8 cellular contexts compared by ENCODE assay signal in the genomic region with DNA sequence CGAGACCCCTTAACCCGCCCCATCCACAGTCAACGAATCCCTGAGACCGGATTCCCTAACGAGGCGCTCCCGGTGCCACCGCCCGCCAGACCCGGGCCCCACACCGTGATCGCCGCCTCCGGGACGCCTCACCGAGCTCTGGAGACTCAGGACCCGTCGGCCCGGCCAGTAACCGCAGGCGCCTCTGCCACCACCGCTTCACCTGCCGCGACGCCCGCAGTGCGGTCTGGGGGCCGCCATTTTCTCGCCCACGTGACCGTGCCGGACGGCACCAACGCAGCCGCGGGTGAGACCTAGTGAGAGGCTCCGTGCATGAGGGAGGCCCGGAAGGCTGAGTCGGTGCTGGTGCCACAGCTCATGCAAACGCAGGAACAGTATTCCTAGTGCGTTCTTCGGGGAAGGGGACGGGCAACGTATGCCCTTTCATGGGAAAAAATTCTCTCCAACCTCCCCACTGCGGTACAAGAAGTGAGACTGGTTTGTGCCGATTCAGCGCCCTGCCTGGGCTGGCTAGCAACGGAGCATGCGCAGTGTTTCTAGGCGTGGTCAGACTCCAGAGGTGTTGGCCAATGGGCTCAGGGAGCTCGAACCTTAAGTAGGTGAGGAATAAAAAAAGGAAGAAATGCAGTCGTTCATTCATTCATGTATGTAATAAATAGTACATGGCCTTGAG. TPM values are rescaled to one million over a fixed set of nuclear protein-coding genes. Genes with fewer than 3 reads are reported as not detected.
A peak's percentile ranks its signal among the peaks of the same experiment; 100 is the strongest.
DNase-seq lines count a peak whose midpoint lies in the region; ATAC-seq, FAIRE-seq and TF ChIP-seq lines count a peak whose summit lies in the region.

A gene with protein sequence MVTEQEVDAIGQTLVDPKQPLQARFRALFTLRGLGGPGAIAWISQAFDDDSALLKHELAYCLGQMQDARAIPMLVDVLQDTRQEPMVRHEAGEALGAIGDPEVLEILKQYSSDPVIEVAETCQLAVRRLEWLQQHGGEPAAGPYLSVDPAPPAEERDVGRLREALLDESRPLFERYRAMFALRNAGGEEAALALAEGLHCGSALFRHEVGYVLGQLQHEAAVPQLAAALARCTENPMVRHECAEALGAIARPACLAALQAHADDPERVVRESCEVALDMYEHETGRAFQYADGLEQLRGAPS (minus strand): TSS at position 246 of the 673 bp plus-strand sequence. CDS start 3,860 bp downstream, outside the sequence.

- peak within 1 kb of the TSS; percentile 100 for H3K4ac ChIP-seq in IMR-90 (ENCODE audit: low read depth, low read length)

- H3K4me1 ChIP-seq in IMR-90 (ENCODE audit: control insufficient read depth, insufficient read depth, low read length) (no peaks in the 10 kb centered on the region), mononuclear cell (ENCODE audit: insufficient read depth, low read length) (peaks cover 27% of the 10 kb centered on the region)

- peaks cover 8% of the 10 kb centered on the region for H3K36me3 ChIP-seq in IMR-90 (ENCODE audit: control insufficient read depth, insufficient read depth, low read length)

- no TSS peak for BruUV-seq in IMR-90 (replicated peaks; lab: Mats Ljungman, UMichigan)

- H4K5ac ChIP-seq in IMR-90 (ENCODE audit: low read depth, low read length): peak within 1 kb of the TSS; percentile 94

- dilution Hi-C loops in IMR-90 (cut with HindIII; ENCODE audit: low sequenced_read_pairs, unreplicated experiment): no loop called here

- DNase-seq in D721Med (ENCODE audit: insufficient read length, low spot score): peak; percentile 99
- DNase-seq in IMR-90: peak; percentile 96
- DNase-seq in OCI-M1 (lab: John Stamatoyannopoulos, UW): peak; percentile 95
- DNase-seq in activated T-cell treated with anti-CD3 and anti-CD28 coated beads for 24 hours (ENCODE audit: low read depth): peak; percentile 98
- peak; percentile 98 for DNase-seq in epithelial cell of esophagus (ENCODE audit: low read depth)
- DNase-seq in stimulated activated CD8-positive, alpha-beta memory T cell treated with anti-CD3 and anti-CD28 coated beads, Interleukin-4, amount 100 ng/mL, for 1 hour (ENCODE audit: low read depth in 2 of 2, low spot score in 1 of 2): peak; percentile 87 to 90

- H2AK9ac ChIP-seq in IMR-90 (replicated peaks; ENCODE audit: low read depth, low read length, poor library complexity): peak within 1 kb of the TSS; percentile 95

- H3K9me3 ChIP-seq in IMR-90 (ENCODE audit: control insufficient read depth, insufficient read depth, low read length): no peaks in the 10 kb centered on the region
- H3K9me3 ChIP-seq in mononuclear cell (ENCODE audit: low read depth, low read length): no peaks in the 10 kb centered on the region

- no peak for TF ChIP-seq CTCF in D721Med (IDR thresholded peaks at IDR 0.05; ENCODE audit: insufficient read depth, missing control alignments)
- TF ChIP-seq CTCF in IMR-90 (conservative IDR thresholded peaks at IDR 0.05; ENCODE audit: low read depth, low read length): no peak
- TF ChIP-seq CTCF in epithelial cell of esophagus (IDR thresholded peaks at IDR 0.05; ENCODE audit: insufficient read depth, low read depth, low read length, missing control alignments): no peak

- peak within 1 kb of the TSS; percentile 99 for H3K18ac ChIP-seq in IMR-90 (ENCODE audit: low read depth, low read length)

- peak within 1 kb of the TSS; percentile 100 for H3K23ac ChIP-seq in IMR-90 (ENCODE audit: low read depth, low read length)

- H3K14ac ChIP-seq in IMR-90 (replicated peaks; ENCODE audit: low read depth, low read length): peak within 1 kb of the TSS; percentile 100

- 1% methylated on average over 28 of the region's 52 CpGs; no CpG with 5 or more reads in 1 of the 2 experiments for WGBS in IMR-90 (ENCODE audit: extremely low coverage in 2 of 2, insufficient read length in 1 of 2), 2 experiments

- H3K27ac ChIP-seq in IMR-90 (ENCODE audit: insufficient read depth, low read length): peak within 1 kb of the TSS; percentile 89

- peak within 1 kb of the TSS; percentile 97 for H2BK5ac ChIP-seq in IMR-90 (ENCODE audit: low read depth, low read length, poor library complexity, severe bottlenecking)

- POLR2A ChIA-PET in IMR-90 (lab: Charles Lee; ENCODE audit: unreplicated experiment): interaction anchor here (0.6 kb wide), 1 partner anchor 186 kb away, joined by 10 read pairs; no protein-coding TSS in a partner anchor

- intact Hi-C loops in IMR-90 (cut with micrococcal nuclease): no loop called here

- CTCF ChIA-PET in IMR-90 (lab: Yijun Ruan, JAX): no interaction called here

- H4K20me1 ChIP-seq in IMR-90 (ENCODE audit: insufficient read depth, low read length): no peaks in the 10 kb centered on the region

- H4K8ac ChIP-seq in IMR-90 (ENCODE audit: low read depth in 2 of 2, low read length in 2 of 2): peak within 1 kb of the TSS; percentile 54 to 99

- peak within 1 kb of the TSS; percentile 93; the same call in 2 of the 3 replicates for H2BK15ac ChIP-seq in IMR-90 (ENCODE audit: low read depth, low read length)

- no peak for TF ChIP-seq RAD21 in IMR-90 (IDR thresholded peaks at IDR 0.05; ENCODE audit: low read length)

- peak within 1 kb of the TSS; percentile 93 for H3K9ac ChIP-seq in IMR-90 (ENCODE audit: low read depth, low read length)

- peak within 1 kb of the TSS; percentile 100 for H2BK20ac ChIP-seq in IMR-90 (ENCODE audit: low read depth, low read length)

- peak within 1 kb of the TSS; percentile 57 for H3K4me3 ChIP-seq in IMR-90 (ENCODE audit: insufficient read depth, low read depth, low read length)
- H3K4me3 ChIP-seq in epithelial cell of esophagus (ENCODE audit: low read length): peak within 1 kb of the TSS; percentile 90
- H3K4me3 ChIP-seq in mononuclear cell (ENCODE audit: low read length): peak within 1 kb of the TSS; percentile 86

- no peaks in the 10 kb centered on the region for H3K27me3 ChIP-seq in IMR-90 (ENCODE audit: control insufficient read depth, insufficient read depth, low read length)
- H3K27me3 ChIP-seq in mononuclear cell (ENCODE audit: insufficient read depth, low read length): no peaks in the 10 kb centered on the region

- peak within 1 kb of the TSS; percentile 82 for H3K4me2 ChIP-seq in IMR-90 (ENCODE audit: low read depth, low read length)

- TF ChIP-seq POLR2A in IMR-90 (IDR thresholded peaks at IDR 0.05; ENCODE audit: low read depth, low read length): peak; percentile 88

- H2BK120ac ChIP-seq in IMR-90 (ENCODE audit: low read depth, low read length): peak within 1 kb of the TSS; percentile 100

- H3K9me1 ChIP-seq in IMR-90 (ENCODE audit: insufficient read depth, low read length): peaks cover 9% of the 10 kb centered on the region; the same call in 1 of the 2 replicates

- H3K79me1 ChIP-seq in IMR-90 (ENCODE audit: low read depth in 1 of 2, low read length in 2 of 2): peaks cover 8 to 47% of the 10 kb centered on the region in 2 experiments; a peak in 3 of 4 replicates

- FAIRE-seq in D721Med (lab: Jason Lieb, UNC): peak; percentile 64

- peak within 1 kb of the TSS; percentile 97 for H2AFZ ChIP-seq in IMR-90 (replicated peaks; ENCODE audit: low read length, poor library complexity)

- peak; percentile 65 for ATAC-seq in GM21526 (IDR thresholded peaks at IDR 0.05; ENCODE audit: low FRiP score, unreplicated experiment)
- peak; percentile 97 for ATAC-seq in IMR-90 (ENCODE audit: low read depth)

- in situ Hi-C loops in IMR-90 (cut with MboI; ENCODE audit: low sequenced_read_pairs): no loop called here

- H2AK5ac ChIP-seq in IMR-90 (ENCODE audit: low read depth, low read length): peak within 1 kb of the TSS; percentile 96

- H4K91ac ChIP-seq in IMR-90 (ENCODE audit: insufficient read depth, low read depth, low read length): peak within 1 kb of the TSS; percentile 97

- H3K56ac ChIP-seq in IMR-90 (ENCODE audit: extremely low read depth, insufficient read depth, low read length): peak within 1 kb of the TSS; percentile 94

TF ChIP-seq in IMR-90, 13 proteins besides CTCF, POLR2A, EP300 and RAD21:
- TF ChIP-seq, protein P1, sequence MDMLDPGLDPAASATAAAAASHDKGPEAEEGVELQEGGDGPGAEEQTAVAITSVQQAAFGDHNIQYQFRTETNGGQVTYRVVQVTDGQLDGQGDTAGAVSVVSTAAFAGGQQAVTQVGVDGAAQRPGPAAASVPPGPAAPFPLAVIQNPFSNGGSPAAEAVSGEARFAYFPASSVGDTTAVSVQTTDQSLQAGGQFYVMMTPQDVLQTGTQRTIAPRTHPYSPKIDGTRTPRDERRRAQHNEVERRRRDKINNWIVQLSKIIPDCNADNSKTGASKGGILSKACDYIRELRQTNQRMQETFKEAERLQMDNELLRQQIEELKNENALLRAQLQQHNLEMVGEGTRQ (IDR thresholded peaks at IDR 0.05; ENCODE audit: low read depth, low read length): peak; percentile 97
- TF ChIP-seq, protein P2, sequence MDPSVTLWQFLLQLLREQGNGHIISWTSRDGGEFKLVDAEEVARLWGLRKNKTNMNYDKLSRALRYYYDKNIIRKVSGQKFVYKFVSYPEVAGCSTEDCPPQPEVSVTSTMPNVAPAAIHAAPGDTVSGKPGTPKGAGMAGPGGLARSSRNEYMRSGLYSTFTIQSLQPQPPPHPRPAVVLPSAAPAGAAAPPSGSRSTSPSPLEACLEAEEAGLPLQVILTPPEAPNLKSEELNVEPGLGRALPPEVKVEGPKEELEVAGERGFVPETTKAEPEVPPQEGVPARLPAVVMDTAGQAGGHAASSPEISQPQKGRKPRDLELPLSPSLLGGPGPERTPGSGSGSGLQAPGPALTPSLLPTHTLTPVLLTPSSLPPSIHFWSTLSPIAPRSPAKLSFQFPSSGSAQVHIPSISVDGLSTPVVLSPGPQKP (IDR thresholded peaks at IDR 0.05; ENCODE audit: borderline replicate concordance, low read depth, low read length): no peak
- TF ChIP-seq MAFK (IDR thresholded peaks at IDR 0.05; ENCODE audit: low read depth, low read length) (peak; percentile 73), RFX5 (IDR thresholded peaks at IDR 0.05; ENCODE audit: low read depth, low read length) (peak; percentile 75), MXI1 (IDR thresholded peaks at IDR 0.05; ENCODE audit: borderline replicate concordance, low read depth, low read length) (peak; percentile 85), CEBPB (IDR thresholded peaks at IDR 0.05; ENCODE audit: low read depth, low read length) (peak; percentile 60), FOS (IDR thresholded peaks at IDR 0.05; ENCODE audit: low read depth, low read length) (no peak), NFE2L2 (IDR thresholded peaks at IDR 0.05; ENCODE audit: low read depth, low read length) (no peak), RCOR1 (IDR thresholded peaks at IDR 0.05; ENCODE audit: insufficient replicate concordance, low read length) (no peak), SMC3 (IDR thresholded peaks at IDR 0.05; ENCODE audit: low read depth, low read length) (no peak), MAZ (IDR thresholded peaks at IDR 0.05; ENCODE audit: borderline replicate concordance, low read depth, low read length) (no peak), CHD1 (IDR thresholded peaks at IDR 0.05; ENCODE audit: low read depth, low read length) (peak; percentile 99; the same call in 1 of the 2 replicates), BHLHE40 (IDR thresholded peaks at IDR 0.05; ENCODE audit: low read depth, low read length) (peak; percentile 99)

RNA-seq across cellular contexts. Expression of the gene that starts here (rescaled TPM):
- total RNA-seq in IMR-90 (2012; rRNA removed) (3.2 and 4.2 TPM in 2 replicates), mononuclear cell (1.4 TPM)
- polyA plus RNA-seq in IMR-90 (2012; rRNA removed): 9.2 and 13.6 TPM in 2 replicates
- polyA plus RNA-seq in IMR-90 (2012; cell fraction: cytosol; rRNA removed): 19.8 and 19.9 TPM in 2 replicates
- 5.3 and 24.1 TPM in 2 replicates for polyA plus RNA-seq in IMR-90 (2012; cell fraction: nucleus; rRNA removed; ENCODE audit: low replicate concordance)

Comparison
In these comparisons a context has a peak if more than half of its experiments do, and no peak if none do; other contexts are left out.
1. Peak in every context shown above with its lines: DNase-seq, ATAC-seq, H3K4me3 ChIP-seq and H3K27ac ChIP-seq.